Comparison of ENCODE assay signal across 22 cellular contexts in genomic region chr1:99177465-99177864, GRCh38.
DNase-seq lines count a peak whose midpoint lies in the region; ATAC-seq and TF ChIP-seq lines count a peak whose summit lies in the region.
"Had no signal": no experiment of that assay in that cellular context is flagged by ENCODE, and none has a peak within 500 bp of the region (broad histone marks: within the 10 kb centered on the region; RNA-seq: fewer than 3 reads in every experiment).

No MANE protein-coding gene starts in this region.

- H3K36me3 ChIP-seq in breast epithelium: no peaks in the 10 kb centered on the region
- no peaks in the 10 kb centered on the region for H3K36me3 ChIP-seq in CD8-positive, alpha-beta memory T cell (ENCODE audit: insufficient read depth, low read length)
- no peaks in the 10 kb centered on the region for H3K36me3 ChIP-seq in ovary
- H3K36me3 ChIP-seq: SJSA1 had no signal

- H3K27me3 ChIP-seq in breast epithelium: no peaks in the 10 kb centered on the region
- H3K27me3 ChIP-seq in CD8-positive, alpha-beta memory T cell (ENCODE audit: insufficient read depth, low read length, poor library complexity, severe bottlenecking): no peaks in the 10 kb centered on the region
- H3K27me3 ChIP-seq in ovary: no peaks in the 10 kb centered on the region
- H3K27me3 ChIP-seq: body of pancreas, SJSA1 had no signal

- H3K27me3 Mint-ChIP-seq in MCF 10A (ENCODE audit: insufficient read depth, unreplicated experiment): no peaks in the 10 kb centered on the region
- H3K27me3 Mint-ChIP-seq in CD8-positive, alpha-beta memory T cell: peaks cover 0 to 10% of the 10 kb centered on the region in 2 donors

- TF ChIP-seq POLR2A in breast epithelium (IDR thresholded peaks at IDR 0.05): no peak
- TF ChIP-seq POLR2A in ovary (IDR thresholded peaks at IDR 0.05): no peak

- H3K27ac Mint-ChIP-seq in MCF 10A (ENCODE audit: low read depth, unreplicated experiment): no peak overlapping the region
- no peak overlapping the region for H3K27ac Mint-ChIP-seq in CD8-positive, alpha-beta memory T cell
- H3K27ac Mint-ChIP-seq: activated naive CD8-positive, alpha-beta T cell treated with anti-CD3 and anti-CD28 coated beads, Interleukin-2, amount 10 ng/mL, durations not matched to agents 7 days and 5 days; activated T-helper 2 cell treated with anti-CD3 and anti-CD28 coated beads, Interferon-gamma antibody, Interleukin-2, Interleukin-4, amounts not matched to agents 10 μg/mL and 5 μg/mL and 100 μg/mL, durations not matched to agents 14 hours and 24 hours and 36 hours; T-helper 17 cell had no signal

- POLR2A ChIA-PET in MCF 10A (lab: Yijun Ruan, JAX): no interaction called here
- POLR2A ChIA-PET in CD8-positive, alpha-beta memory T cell (lab: Charles Lee): no interaction called here

- no peak for DNase-seq in MCF 10A (ENCODE audit: unreplicated experiment)
- no peak for DNase-seq in breast epithelium (ENCODE audit: low spot score in 2 of 2)
- peak; percentile 21 for DNase-seq in OCI-M1 (lab: John Stamatoyannopoulos, UW)
- peak; percentile 3 for DNase-seq in fibroblast of mammary gland (ENCODE audit: low read depth)
- no peak for DNase-seq in CD8-positive, alpha-beta memory T cell
- DNase-seq in NCI-H2227 treated with DMSO at 0.1 percent for 48 hours (lab: John Stamatoyannopoulos, UW): no peak
- no peak for DNase-seq in ovary
- DNase-seq: activated CD8-positive, alpha-beta memory T cell treated with anti-CD3 and anti-CD28 coated beads, Interleukin-2, amount 50 U/mL, for 4 hours; activated naive CD8-positive, alpha-beta T cell treated with anti-CD3 and anti-CD28 coated beads, Interleukin-2, amount 10 ng/mL, durations not matched to agents 7 days and 5 days; body of pancreas; foreskin melanocyte; NCI-H1092 treated with DMSO at 0.1 percent for 48 hours; NCI-H2171; NCI-H526 treated with DMSO at 0.1 percent for 48 hours; T-helper 17 cell had no signal

- CTCF ChIA-PET in MCF 10A (lab: Yijun Ruan, JAX): interaction anchor here (0.8 to 1.2 kb wide), 4 partner anchors 382 to 534 kb away, joined by 3 to 6 read pairs (median 4); no protein-coding TSS in a partner anchor
- CTCF ChIA-PET in CD8-positive, alpha-beta memory T cell (lab: Charles Lee): no interaction called here

- ATAC-seq in GM18858 (IDR thresholded peaks at IDR 0.05; ENCODE audit: unreplicated experiment): no peak
- ATAC-seq: body of pancreas, GM12878, Panc1, sciatic nerve, T-helper 17 cell had no signal

- H3K4me3 Mint-ChIP-seq in MCF 10A (ENCODE audit: unreplicated experiment): no peak overlapping the region
- no peak overlapping the region for H3K4me3 Mint-ChIP-seq in CD8-positive, alpha-beta memory T cell
- H3K4me3 Mint-ChIP-seq: activated naive CD8-positive, alpha-beta T cell treated with anti-CD3 and anti-CD28 coated beads, Interleukin-2, amount 10 ng/mL, durations not matched to agents 7 days and 5 days; T-helper 17 cell had no signal

- intact Hi-C loops in MCF 10A (cut with micrococcal nuclease): loop anchor here (5.0 kb wide), 1 partner anchor 295 kb away; no protein-coding TSS in a partner anchor
- intact Hi-C loops in breast epithelium (cut with DNase I; ENCODE audit: low total_unique reads): loop anchor here (10.0 kb wide), 1 partner anchor 307 kb away; no protein-coding TSS in a partner anchor
- intact Hi-C loops in ovary (cut with DNase I): loop anchor here in 2 of 4 donors (10.0 kb wide), 1 partner anchor 537 kb away; no protein-coding TSS in a partner anchor

- TF ChIP-seq CTCF in MCF 10A (IDR thresholded peaks at IDR 0.05; ENCODE audit: unreplicated experiment) (peak; percentile 11), breast epithelium (IDR thresholded peaks at IDR 0.05) (no peak), fibroblast of mammary gland (conservative IDR thresholded peaks at IDR 0.05; ENCODE audit: control insufficient read depth, insufficient read depth, low read depth, low read length) (peak; percentile 21), ovary (IDR thresholded peaks at IDR 0.05) (no peak)

- H3K4me1 ChIP-seq in breast epithelium (no peaks in the 10 kb centered on the region), ovary (ENCODE audit: insufficient read depth) (no peaks in the 10 kb centered on the region)
- H3K4me1 ChIP-seq in CD8-positive, alpha-beta memory T cell (ENCODE audit: insufficient read depth, low read length): no peaks in the 10 kb centered on the region
- H3K4me1 ChIP-seq: body of pancreas, SJSA1 had no signal

- H3K4me3 ChIP-seq in breast epithelium (no peak overlapping the region), fibroblast of mammary gland (ENCODE audit: control insufficient read depth, low read depth, low read length) (no peak overlapping the region), ovary (no peak overlapping the region)
- no peak overlapping the region for H3K4me3 ChIP-seq in CD8-positive, alpha-beta memory T cell (ENCODE audit: low read length)
- H3K4me3 ChIP-seq: body of pancreas, GM12878, SJSA1 had no signal

- no peaks in the 10 kb centered on the region for H3K4me1 Mint-ChIP-seq in MCF 10A (ENCODE audit: insufficient read depth, unreplicated experiment)
- no peaks in the 10 kb centered on the region for H3K4me1 Mint-ChIP-seq in CD8-positive, alpha-beta memory T cell
- H3K4me1 Mint-ChIP-seq: activated naive CD8-positive, alpha-beta T cell treated with anti-CD3 and anti-CD28 coated beads, Interleukin-2, amount 10 ng/mL, durations not matched to agents 7 days and 5 days; T-helper 17 cell had no signal

- no peaks in the 10 kb centered on the region for H3K36me3 Mint-ChIP-seq in MCF 10A (ENCODE audit: insufficient read depth, unreplicated experiment)
- no peaks in the 10 kb centered on the region for H3K36me3 Mint-ChIP-seq in CD8-positive, alpha-beta memory T cell
- H3K36me3 Mint-ChIP-seq: activated naive CD8-positive, alpha-beta T cell treated with anti-CD3 and anti-CD28 coated beads, Interleukin-2, amount 10 ng/mL, durations not matched to agents 7 days and 5 days had no signal

- no peak overlapping the region for H3K27ac ChIP-seq in breast epithelium
- no peak overlapping the region for H3K27ac ChIP-seq in CD8-positive, alpha-beta memory T cell (ENCODE audit: low read depth, low read length)
- no peak overlapping the region for H3K27ac ChIP-seq in ovary
- H3K27ac ChIP-seq: body of pancreas, KMS-11, SJSA1 had no signal

- WGBS in ovary, 3 donors: 27 to 37% (median 36%) methylated on average over 1 of the region's 1 CpG

- no peaks in the 10 kb centered on the region for H3K9me3 Mint-ChIP-seq in MCF 10A (ENCODE audit: unreplicated experiment)
- H3K9me3 Mint-ChIP-seq in CD8-positive, alpha-beta memory T cell: no peaks in the 10 kb centered on the region
- H3K9me3 Mint-ChIP-seq: activated naive CD8-positive, alpha-beta T cell treated with anti-CD3 and anti-CD28 coated beads, Interleukin-2, amount 10 ng/mL, durations not matched to agents 7 days and 5 days; activated T-helper 2 cell treated with anti-CD3 and anti-CD28 coated beads, Interferon-gamma antibody, Interleukin-2, Interleukin-4, amounts not matched to agents 10 μg/mL and 5 μg/mL and 100 μg/mL, durations not matched to agents 14 hours and 24 hours and 36 hours had no signal

- BruUV-seq in MCF 10A (replicated peaks; lab: Mats Ljungman, UMichigan): no TSS peak

- no peak for TF ChIP-seq EP300 in ovary (IDR thresholded peaks at IDR 0.05)

- no peaks in the 10 kb centered on the region for H3K9me3 ChIP-seq in breast epithelium
- no peaks in the 10 kb centered on the region for H3K9me3 ChIP-seq in CD8-positive, alpha-beta memory T cell (ENCODE audit: low read length)
- H3K9me3 ChIP-seq in ovary: no peaks in the 10 kb centered on the region
- H3K9me3 ChIP-seq: body of pancreas, SJSA1 had no signal

Comparison
In these comparisons a context has a peak if more than half of its experiments do, and no peak if none do; other contexts are left out.
1. CTCF ChIP-seq: peak in MCF 10A (single experiment) and fibroblast of mammary gland (single experiment); none in breast epithelium (0 of 3) and ovary (0 of 3).
2. DNase-seq: peak in OCI-M1 (single experiment) and fibroblast of mammary gland (single experiment); none in MCF 10A (single experiment), breast epithelium (0 of 2), CD8-positive, alpha-beta memory T cell (0 of 5), NCI-H2227 treated with DMSO at 0.1 percent for 48 hours (single experiment) and ovary (0 of 5).